In the genomic region with DNA sequence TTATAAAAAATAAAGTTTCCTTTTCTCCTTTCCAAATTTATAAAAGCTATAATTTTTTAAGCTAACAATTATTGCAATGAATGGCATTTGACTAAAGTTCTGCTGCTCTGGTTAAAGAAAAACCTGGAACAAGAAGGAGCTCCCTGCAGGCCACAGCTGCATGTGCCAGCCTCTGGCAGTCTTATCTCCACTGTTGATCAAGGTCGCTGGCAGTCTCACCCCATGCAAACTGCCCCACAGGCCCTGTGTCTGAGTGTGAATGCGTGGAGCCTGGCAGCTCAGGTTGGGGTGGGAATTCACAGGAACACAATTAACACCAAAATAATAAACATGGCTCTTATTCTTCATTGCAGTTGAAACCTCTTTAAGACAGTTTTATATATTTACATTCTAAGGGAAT, we compare ENCODE assay signal across 20 cellular contexts. TPM values are rescaled to one million over a fixed set of nuclear protein-coding genes. Genes with fewer than 3 reads are reported as not detected.
DNase-seq lines count a peak whose midpoint lies in the region; ATAC-seq, FAIRE-seq and TF ChIP-seq lines count a peak whose summit lies in the region.
"Had no signal": no experiment of that assay in that cellular context is flagged by ENCODE, and none has a peak within 500 bp of the region (broad histone marks: within the 10 kb centered on the region; RNA-seq: fewer than 3 reads in every experiment).

No MANE protein-coding gene starts in this region.

- H3K79me2 ChIP-seq in mammary epithelial cell (ENCODE audit: insufficient read depth, low read length) (no peaks in the 10 kb centered on the region), astrocyte (ENCODE audit: insufficient read depth, low read length) (no peaks in the 10 kb centered on the region)

- H3K36me3 Mint-ChIP-seq in MCF 10A (ENCODE audit: insufficient read depth, unreplicated experiment) (no peaks in the 10 kb centered on the region), astrocyte (ENCODE audit: low read depth, unreplicated experiment) (no peaks in the 10 kb centered on the region)
- H3K36me3 Mint-ChIP-seq in activated CD4-positive, alpha-beta T cell treated with anti-CD3 and anti-CD28 coated beads, Interleukin-2, amount 10 ng/mL, durations not matched to agents 7 days and 5 days (ENCODE audit: low read depth), result no peaks in the 10 kb centered on the region
- H3K36me3 Mint-ChIP-seq: CD4-positive, CD25-positive, alpha-beta regulatory T cell had no signal

- no peak overlapping the region for H3K27ac ChIP-seq in mammary epithelial cell (ENCODE audit: insufficient read depth, low read depth, low read length)
- H3K27ac ChIP-seq in astrocyte (ENCODE audit: low read depth, low read length), result no peak overlapping the region
- H3K27ac ChIP-seq: SK-N-MC had no signal

- H3K9ac ChIP-seq in mammary epithelial cell (ENCODE audit: insufficient read depth, low read length), result no peak overlapping the region
- H3K9ac ChIP-seq in astrocyte (ENCODE audit: low read length), result no peak overlapping the region

- H3K27ac Mint-ChIP-seq in MCF 10A (ENCODE audit: low read depth, unreplicated experiment), result no peak overlapping the region
- peak overlapping the region; percentile 8 for H3K27ac Mint-ChIP-seq in astrocyte (ENCODE audit: unreplicated experiment)
- H3K27ac Mint-ChIP-seq in activated CD4-positive, alpha-beta T cell treated with anti-CD3 and anti-CD28 coated beads, Interleukin-2, amount 10 ng/mL, durations not matched to agents 7 days and 5 days, result no peak overlapping the region
- H3K27ac Mint-ChIP-seq: CD4-positive, CD25-positive, alpha-beta regulatory T cell had no signal

- H3K36me3 ChIP-seq in mammary epithelial cell (ENCODE audit: insufficient read depth, low read length) (no peaks in the 10 kb centered on the region), astrocyte (ENCODE audit: insufficient read depth, low read length) (no peaks in the 10 kb centered on the region)
- H3K36me3 ChIP-seq: BE2C, HAP-1 had no signal

- H3K27me3 ChIP-seq in mammary epithelial cell (ENCODE audit: insufficient read depth, low read length) (no peaks in the 10 kb centered on the region), astrocyte (ENCODE audit: insufficient read depth, low read length) (no peaks in the 10 kb centered on the region)

- H3K4me3 ChIP-seq in mammary epithelial cell (replicated peaks in 1 of 3; ENCODE audit: insufficient read depth in 1 of 3, low read depth in 2 of 3, low read length in 3 of 3), result no peak overlapping the region
- H3K4me3 ChIP-seq in astrocyte (ENCODE audit: insufficient read depth, low read depth, low read length), result no peak overlapping the region
- H3K4me3 ChIP-seq: HAP-1, SK-N-MC had no signal

- FAIRE-seq in astrocyte (lab: Jason Lieb, UNC), result no peak
- FAIRE-seq: GM12891, GM18507 had no signal

- H3K9me3 Mint-ChIP-seq in MCF 10A (ENCODE audit: unreplicated experiment) (no peaks in the 10 kb centered on the region), astrocyte (ENCODE audit: unreplicated experiment) (no peaks in the 10 kb centered on the region)
- H3K9me3 Mint-ChIP-seq in activated CD4-positive, alpha-beta T cell treated with anti-CD3 and anti-CD28 coated beads, Interleukin-2, amount 10 ng/mL, durations not matched to agents 7 days and 5 days, result no peaks in the 10 kb centered on the region

- BruUV-seq in mammary epithelial cell (replicated peaks; lab: Mats Ljungman, UMichigan) (no TSS peak), MCF 10A (replicated peaks; lab: Mats Ljungman, UMichigan) (no TSS peak)

- H3K4me3 Mint-ChIP-seq in MCF 10A (ENCODE audit: unreplicated experiment) (no peak overlapping the region), astrocyte (ENCODE audit: unreplicated experiment) (no peak overlapping the region)
- no peak overlapping the region for H3K4me3 Mint-ChIP-seq in activated CD4-positive, alpha-beta T cell treated with anti-CD3 and anti-CD28 coated beads, Interleukin-2, amount 10 ng/mL, durations not matched to agents 7 days and 5 days
- H3K4me3 Mint-ChIP-seq: CD4-positive, CD25-positive, alpha-beta regulatory T cell had no signal

- dilution Hi-C loops in mammary epithelial cell (cut with HindIII; ENCODE audit: low sequenced_read_pairs), result no loop called here

- H3K9me3 ChIP-seq in mammary epithelial cell (replicated peaks; ENCODE audit: insufficient read depth, low read length) (no peaks in the 10 kb centered on the region), astrocyte (ENCODE audit: insufficient read depth, low read depth, low read length) (no peaks in the 10 kb centered on the region)
- H3K9me3 ChIP-seq: BE2C, HAP-1 had no signal

- POLR2A ChIA-PET in MCF 10A (lab: Yijun Ruan, JAX), result interaction anchor here (0.6 to 1.2 kb wide), 3 partner anchors 21 to 1665 kb away, joined by 3 read pairs; no protein-coding TSS in a partner anchor
- POLR2A ChIA-PET in activated CD4-positive, alpha-beta T cell treated with anti-CD3 and anti-CD28 coated beads, Interleukin-2, amount 10 ng/mL, durations not matched to agents 7 days and 5 days (lab: Charles Lee), result no interaction called here

- H3K27me3 Mint-ChIP-seq in MCF 10A (ENCODE audit: insufficient read depth, unreplicated experiment) (no peaks in the 10 kb centered on the region), astrocyte (ENCODE audit: low read depth, unreplicated experiment) (no peaks in the 10 kb centered on the region)
- H3K27me3 Mint-ChIP-seq in activated CD4-positive, alpha-beta T cell treated with anti-CD3 and anti-CD28 coated beads, Interleukin-2, amount 10 ng/mL, durations not matched to agents 7 days and 5 days, result peaks cover 5% of the 10 kb centered on the region

- H3K4me2 ChIP-seq in mammary epithelial cell (ENCODE audit: insufficient read depth, low read depth, low read length) (peak overlapping the region; percentile 22), astrocyte (ENCODE audit: low read length) (peak overlapping the region; percentile 50)

- ATAC-seq in left lobe of liver (peak; percentile 69), HG02870 (IDR thresholded peaks at IDR 0.05; ENCODE audit: unreplicated experiment) (no peak), GM18870 (IDR thresholded peaks at IDR 0.05; ENCODE audit: unreplicated experiment) (no peak)

- intact Hi-C loops in mammary epithelial cell (cut with micrococcal nuclease), result no loop called here
- intact Hi-C loops in MCF 10A (cut with micrococcal nuclease), result no loop called here

- in situ Hi-C loops in mammary epithelial cell (cut with MboI; ENCODE audit: low sequenced_read_pairs in 2 of 2), result no loop called here

- no peaks in the 10 kb centered on the region for H4K20me1 ChIP-seq in mammary epithelial cell (ENCODE audit: insufficient read depth, low read length)
- no peaks in the 10 kb centered on the region for H4K20me1 ChIP-seq in astrocyte (ENCODE audit: insufficient read depth, low read length)

- H3K4me1 Mint-ChIP-seq in MCF 10A (ENCODE audit: insufficient read depth, unreplicated experiment) (peaks cover 6% of the 10 kb centered on the region), astrocyte (ENCODE audit: low read depth, unreplicated experiment) (peaks cover 20% of the 10 kb centered on the region)
- H3K4me1 Mint-ChIP-seq in activated CD4-positive, alpha-beta T cell treated with anti-CD3 and anti-CD28 coated beads, Interleukin-2, amount 10 ng/mL, durations not matched to agents 7 days and 5 days, result no peaks in the 10 kb centered on the region
- H3K4me1 Mint-ChIP-seq: CD4-positive, CD25-positive, alpha-beta regulatory T cell had no signal

- DNase-seq in mammary epithelial cell (no peak), MCF 10A (ENCODE audit: unreplicated experiment) (no peak), astrocyte (ENCODE audit: low read depth) (no peak), left lobe of liver (ENCODE audit: low spot score) (no peak), activated gamma-delta T cell (lab: John Stamatoyannopoulos, UW) (no peak)
- no peak for DNase-seq in activated CD4-positive, alpha-beta T cell treated with anti-CD3 and anti-CD28 coated beads, Interleukin-2, amount 10 ng/mL, durations not matched to agents 7 days and 5 days
- DNase-seq: BE2C; CD4-positive, CD25-positive, alpha-beta regulatory T cell; KBM-7; NCI-H1436; NCI-H1930; NCI-H524; SHP77 had no signal

- H3K4me1 ChIP-seq in mammary epithelial cell (ENCODE audit: insufficient read depth, low read length), result peaks cover 12% of the 10 kb centered on the region
- H3K4me1 ChIP-seq in astrocyte (ENCODE audit: insufficient read depth, low read length), result no peaks in the 10 kb centered on the region
- H3K4me1 ChIP-seq: BE2C had no signal

- TF ChIP-seq CTCF in mammary epithelial cell (conservative IDR thresholded peaks at IDR 0.05 in 1 of 2, IDR thresholded peaks at IDR 0.05 in 1 of 2; ENCODE audit: extremely low read depth in 1 of 2, insufficient read depth in 1 of 2, low read depth in 1 of 2, low read length in 2 of 2), result no peak
- no peak for TF ChIP-seq CTCF in MCF 10A (IDR thresholded peaks at IDR 0.05; ENCODE audit: unreplicated experiment)
- TF ChIP-seq CTCF in astrocyte (IDR thresholded peaks at IDR 0.05; ENCODE audit: insufficient read depth, low read depth, low read length), result no peak

- H2AFZ ChIP-seq in mammary epithelial cell (ENCODE audit: low read depth, low read length) (peak overlapping the region; percentile 81), astrocyte (ENCODE audit: low read depth, low read length) (peak overlapping the region; percentile 47)

- CTCF ChIA-PET in mammary epithelial cell (lab: Charles Lee; ENCODE audit: low non-redundant PET), result no interaction called here
- CTCF ChIA-PET in MCF 10A (lab: Yijun Ruan, JAX), result no interaction called here
- CTCF ChIA-PET in activated CD4-positive, alpha-beta T cell treated with anti-CD3 and anti-CD28 coated beads, Interleukin-2, amount 10 ng/mL, durations not matched to agents 7 days and 5 days (lab: Charles Lee), result no interaction called here

- 56% methylated on average over 2 of the region's 2 CpGs for WGBS in mammary epithelial cell (ENCODE audit: low coverage, missing lambda C conversion rate)

RNA-seq across cellular contexts. Expression of a gene that starts 30.2 kb away (rescaled TPM):
- total RNA-seq in mammary epithelial cell, result 1 to 10 TPM in 1 of 2 donors, under 1 TPM in 1; 0.16 to 5.7 TPM
- 0.26 TPM for polyA plus RNA-seq in mammary epithelial cell
- polyA minus RNA-seq in mammary epithelial cell, result 0.62 TPM
- total RNA-seq in MCF 10A (2022), result not detected in 2 replicates
- 0.67 and 2.8 TPM in 2 replicates for total RNA-seq in astrocyte
- total RNA-seq in left lobe of liver, result 2.0 TPM
- total RNA-seq in activated CD4-positive, alpha-beta T cell treated with anti-CD3 and anti-CD28 coated beads, Interleukin-2, amount 10 ng/mL, durations not matched to agents 7 days and 5 days, result not detected
- total RNA-seq: A172; CD4-positive, CD25-positive, alpha-beta regulatory T cell had no signal
- polyA plus RNA-seq: CD4-positive, CD25-positive, alpha-beta regulatory T cell had no signal
